Comparison of ENCODE assay signal across 38 cellular contexts in genomic region chr7:120834726-120835125, GRCh38. TPM values are rescaled to one million over a fixed set of nuclear protein-coding genes. Genes with fewer than 3 reads are reported as not detected.
"Had no signal": no experiment of that assay in that cellular context is flagged by ENCODE, and none has a peak within 500 bp of the region (broad histone marks: within the 10 kb centered on the region; RNA-seq: fewer than 3 reads in every experiment).

No MANE protein-coding gene starts in this region.

- H3K4me1 Mint-ChIP-seq: activated CD4-positive, alpha-beta memory T cell treated with anti-CD3 and anti-CD28 coated beads, Interleukin-2, amount 10 ng/mL, durations not matched to agents 7 days and 5 days; activated CD4-positive, alpha-beta T cell treated with anti-CD3 and anti-CD28 coated beads for 36 hours; activated CD4-positive, alpha-beta T cell treated with anti-CD3 and anti-CD28 coated beads, Interleukin-2, amount 10 ng/mL, durations not matched to agents 7 days and 5 days; activated CD8-positive, alpha-beta memory T cell treated with anti-CD3 and anti-CD28 coated beads, Interleukin-2, amount 10 ng/mL, durations not matched to agents 7 days and 5 days; activated naive CD4-positive, alpha-beta T cell treated with anti-CD3 and anti-CD28 coated beads, Interleukin-2, amount 10 ng/mL, durations not matched to agents 7 days and 5 days; activated naive CD4-positive, alpha-beta T cell treated with anti-CD3 and anti-CD28 coated beads, Interleukin-2, amount 50 U/mL, for 24 hours; activated naive CD8-positive, alpha-beta T cell treated with anti-CD3 and anti-CD28 coated beads, Interleukin-2, amount 10 ng/mL, durations not matched to agents 7 days and 5 days; activated naive CD8-positive, alpha-beta T cell treated with anti-CD3 and anti-CD28 coated beads, Interleukin-2, amount 50 U/mL, for 24 hours; central memory CD8-positive, alpha-beta T cell; T-helper 17 cell had no signal

- H3K9me3 ChIP-seq: ascending aorta had no signal

- H3K27ac ChIP-seq: ascending aorta, cardiac muscle cell, VCaP had no signal

- H3K4me3 Mint-ChIP-seq: activated CD4-positive, alpha-beta memory T cell treated with anti-CD3 and anti-CD28 coated beads, Interleukin-2, amount 10 ng/mL, durations not matched to agents 7 days and 5 days; activated CD4-positive, alpha-beta T cell treated with anti-CD3 and anti-CD28 coated beads for 36 hours; activated CD4-positive, alpha-beta T cell treated with anti-CD3 and anti-CD28 coated beads, Interleukin-2, amount 10 ng/mL, durations not matched to agents 7 days and 5 days; activated CD8-positive, alpha-beta memory T cell treated with anti-CD3 and anti-CD28 coated beads, Interleukin-2, amount 10 ng/mL, durations not matched to agents 7 days and 5 days; activated CD8-positive, alpha-beta T cell treated with anti-CD3 and anti-CD28 coated beads, Interleukin-2, amount 10 ng/mL, durations not matched to agents 7 days and 5 days; activated naive CD4-positive, alpha-beta T cell treated with anti-CD3 and anti-CD28 coated beads, Interleukin-2, amount 10 ng/mL, durations not matched to agents 7 days and 5 days; activated naive CD4-positive, alpha-beta T cell treated with anti-CD3 and anti-CD28 coated beads, Interleukin-2, amount 50 U/mL, for 24 hours; activated naive CD8-positive, alpha-beta T cell; activated naive CD8-positive, alpha-beta T cell treated with anti-CD3 and anti-CD28 coated beads, Interleukin-2, amount 10 ng/mL, durations not matched to agents 7 days and 5 days; activated naive CD8-positive, alpha-beta T cell treated with anti-CD3 and anti-CD28 coated beads, Interleukin-2, amount 50 U/mL, for 24 hours; activated T-cell treated with anti-CD3 and anti-CD28 coated beads, Interleukin-2, amount 50 U/mL, for 24 hours; brain; central memory CD8-positive, alpha-beta T cell; T-helper 17 cell; T-helper 2 cell treated with Interferon-gamma antibody and Interleukin-4, amounts not matched to agents 5 μg/mL and 100 μg/mL, for 36 hours had no signal

- FAIRE-seq: bronchial epithelial cell, TTC549 had no signal

- H3K36me3 ChIP-seq: cardiac muscle cell had no signal

- H3K9me3 Mint-ChIP-seq: activated CD4-positive, alpha-beta memory T cell treated with anti-CD3 and anti-CD28 coated beads, Interleukin-2, amount 10 ng/mL, durations not matched to agents 7 days and 5 days; activated CD4-positive, alpha-beta T cell treated with anti-CD3 and anti-CD28 coated beads, Interleukin-2, amount 10 ng/mL, durations not matched to agents 7 days and 5 days; activated naive CD4-positive, alpha-beta T cell treated with anti-CD3 and anti-CD28 coated beads, Interleukin-2, amount 10 ng/mL, durations not matched to agents 7 days and 5 days; activated naive CD4-positive, alpha-beta T cell treated with anti-CD3 and anti-CD28 coated beads, Interleukin-2, amount 50 U/mL, for 24 hours; activated naive CD8-positive, alpha-beta T cell treated with anti-CD3 and anti-CD28 coated beads, Interleukin-2, amount 10 ng/mL, durations not matched to agents 7 days and 5 days; activated naive CD8-positive, alpha-beta T cell treated with anti-CD3 and anti-CD28 coated beads, Interleukin-2, amount 50 U/mL, for 24 hours; activated T-cell treated with anti-CD3 and anti-CD28 coated beads, Interleukin-2, amount 50 U/mL, for 24 hours; activated T-helper 2 cell treated with anti-CD3 and anti-CD28 coated beads, Interferon-gamma antibody, Interleukin-2, Interleukin-4, amounts not matched to agents 10 μg/mL and 5 μg/mL and 100 μg/mL, durations not matched to agents 14 hours and 24 hours and 36 hours; central memory CD8-positive, alpha-beta T cell; T-helper 2 cell treated with Interferon-gamma antibody and Interleukin-4, amounts not matched to agents 5 μg/mL and 100 μg/mL, for 36 hours had no signal

- DNase-seq: activated CD4-positive, alpha-beta memory T cell treated with anti-CD3 and anti-CD28 coated beads, Interleukin-2, amount 10 ng/mL, durations not matched to agents 7 days and 5 days; activated CD4-positive, alpha-beta T cell treated with anti-CD3 and anti-CD28 coated beads for 1 hour; activated CD4-positive, alpha-beta T cell treated with anti-CD3 and anti-CD28 coated beads for 36 hours; activated CD4-positive, alpha-beta T cell treated with anti-CD3 and anti-CD28 coated beads for 48 hours; activated CD4-positive, alpha-beta T cell treated with anti-CD3 and anti-CD28 coated beads, Interleukin-2, amount 10 ng/mL, durations not matched to agents 7 days and 5 days; activated CD4-positive, alpha-beta T cell treated with anti-CD3 and anti-CD28 coated beads, Interleukin-2, amount 50 U/mL, for 48 hours; activated CD4-positive, CD25-positive, alpha-beta regulatory T cell; activated CD8-positive, alpha-beta memory T cell treated with anti-CD3 and anti-CD28 coated beads for 24 hours; activated CD8-positive, alpha-beta memory T cell treated with anti-CD3 and anti-CD28 coated beads, Interleukin-2, amount 10 ng/mL, durations not matched to agents 7 days and 5 days; activated CD8-positive, alpha-beta memory T cell treated with anti-CD3 and anti-CD28 coated beads, Interleukin-2, amount 50 U/mL, for 48 hours; activated CD8-positive, alpha-beta T cell treated with anti-CD3 and anti-CD28 coated beads, Interleukin-2, amount 10 ng/mL, durations not matched to agents 7 days and 5 days; activated effector memory CD4-positive, alpha-beta T cell treated with Interleukin-2 at 50 U/mL for 16 hours; activated gamma-delta T cell; activated naive CD4-positive, alpha-beta T cell treated with anti-CD3 and anti-CD28 coated beads, Interleukin-2, amount 10 ng/mL, durations not matched to agents 7 days and 5 days; activated naive CD4-positive, alpha-beta T cell treated with Interleukin-2 at 50 U/mL for 16 hours; activated naive CD8-positive, alpha-beta T cell treated with anti-CD3 and anti-CD28 coated beads, Interleukin-2, amount 10 ng/mL, durations not matched to agents 7 days and 5 days; activated naive CD8-positive, alpha-beta T cell treated with anti-CD3 and anti-CD28 coated beads, Interleukin-2, amount 50 U/mL, for 24 hours; activated T-cell treated with anti-CD3 and anti-CD28 coated beads, Interleukin-2, amount 50 U/mL, for 24 hours; activated T-cell treated with anti-CD3 and anti-CD28 coated beads, Interleukin-2, amount 50 U/mL, for 48 hours; amygdala; anterior cingulate cortex; caudate nucleus; cerebellar nuclear complex; T-helper 17 cell; T-helper 9 cell had no signal

- H3K36me3 Mint-ChIP-seq: activated CD8-positive, alpha-beta memory T cell treated with anti-CD3 and anti-CD28 coated beads, Interleukin-2, amount 10 ng/mL, durations not matched to agents 7 days and 5 days; activated naive CD4-positive, alpha-beta T cell treated with anti-CD3 and anti-CD28 coated beads, Interleukin-2, amount 10 ng/mL, durations not matched to agents 7 days and 5 days; activated naive CD4-positive, alpha-beta T cell treated with anti-CD3 and anti-CD28 coated beads, Interleukin-2, amount 50 U/mL, for 24 hours; activated naive CD8-positive, alpha-beta T cell; activated naive CD8-positive, alpha-beta T cell treated with anti-CD3 and anti-CD28 coated beads, Interleukin-2, amount 10 ng/mL, durations not matched to agents 7 days and 5 days had no signal

- H3K4me3 ChIP-seq: ascending aorta, cardiac muscle cell had no signal

- H3K27me3 Mint-ChIP-seq: activated naive CD4-positive, alpha-beta T cell treated with anti-CD3 and anti-CD28 coated beads, Interleukin-2, amount 10 ng/mL, durations not matched to agents 7 days and 5 days; brain had no signal

- ATAC-seq: activated CD4-positive, alpha-beta T cell treated with anti-CD3 and anti-CD28 coated beads for 36 hours; activated CD4-positive, CD25-positive, alpha-beta regulatory T cell treated with anti-CD3 and anti-CD28 coated beads, Interleukin-2, amount 50 U/mL, for 24 hours; activated CD8-positive, alpha-beta memory T cell treated with anti-CD3 and anti-CD28 coated beads, Interleukin-2, amount 10 ng/mL, durations not matched to agents 7 days and 5 days; activated CD8-positive, alpha-beta T cell treated with anti-CD3 and anti-CD28 coated beads, Interleukin-2, amount 10 ng/mL, durations not matched to agents 7 days and 5 days; activated naive CD8-positive, alpha-beta T cell treated with anti-CD3 and anti-CD28 coated beads, Interleukin-2, amount 50 U/mL, for 24 hours; T-helper 17 cell had no signal

- H3K27me3 ChIP-seq: ascending aorta, cardiac muscle cell had no signal

- H3K27ac Mint-ChIP-seq: activated CD4-positive, alpha-beta memory T cell treated with anti-CD3 and anti-CD28 coated beads, Interleukin-2, amount 10 ng/mL, durations not matched to agents 7 days and 5 days; activated CD4-positive, alpha-beta T cell treated with anti-CD3 and anti-CD28 coated beads for 36 hours; activated CD4-positive, alpha-beta T cell treated with anti-CD3 and anti-CD28 coated beads, Interleukin-2, amount 10 ng/mL, durations not matched to agents 7 days and 5 days; activated CD8-positive, alpha-beta memory T cell treated with anti-CD3 and anti-CD28 coated beads, Interleukin-2, amount 10 ng/mL, durations not matched to agents 7 days and 5 days; activated CD8-positive, alpha-beta T cell treated with anti-CD3 and anti-CD28 coated beads, Interleukin-2, amount 10 ng/mL, durations not matched to agents 7 days and 5 days; activated naive CD4-positive, alpha-beta T cell treated with anti-CD3 and anti-CD28 coated beads, Interleukin-2, amount 10 ng/mL, durations not matched to agents 7 days and 5 days; activated naive CD4-positive, alpha-beta T cell treated with anti-CD3 and anti-CD28 coated beads, Interleukin-2, amount 50 U/mL, for 24 hours; activated naive CD8-positive, alpha-beta T cell; activated naive CD8-positive, alpha-beta T cell treated with anti-CD3 and anti-CD28 coated beads, Interleukin-2, amount 10 ng/mL, durations not matched to agents 7 days and 5 days; activated naive CD8-positive, alpha-beta T cell treated with anti-CD3 and anti-CD28 coated beads, Interleukin-2, amount 50 U/mL, for 24 hours; activated T-cell treated with anti-CD3 and anti-CD28 coated beads, Interleukin-2, amount 50 U/mL, for 24 hours; activated T-helper 2 cell treated with anti-CD3 and anti-CD28 coated beads, Interferon-gamma antibody, Interleukin-2, Interleukin-4, amounts not matched to agents 10 μg/mL and 5 μg/mL and 100 μg/mL, durations not matched to agents 14 hours and 24 hours and 36 hours; brain; T-helper 17 cell; T-helper 2 cell treated with Interferon-gamma antibody and Interleukin-4, amounts not matched to agents 5 μg/mL and 100 μg/mL, for 36 hours had no signal

- H3K4me1 ChIP-seq: ascending aorta had no signal

RNA-seq across cellular contexts. Expression of gene TSPAN12, which starts 23.2 kb away (rescaled TPM):
- total RNA-seq: activated CD4-positive, alpha-beta memory T cell treated with anti-CD3 and anti-CD28 coated beads, Interleukin-2, amount 10 ng/mL, durations not matched to agents 7 days and 5 days; activated CD4-positive, alpha-beta T cell treated with anti-CD3 and anti-CD28 coated beads for 36 hours; activated CD4-positive, alpha-beta T cell treated with anti-CD3 and anti-CD28 coated beads, Interleukin-2, amount 10 ng/mL, durations not matched to agents 7 days and 5 days; activated CD8-positive, alpha-beta memory T cell treated with anti-CD3 and anti-CD28 coated beads, Interleukin-2, amount 10 ng/mL, durations not matched to agents 7 days and 5 days; activated CD8-positive, alpha-beta T cell treated with anti-CD3 and anti-CD28 coated beads, Interleukin-2, amount 10 ng/mL, durations not matched to agents 7 days and 5 days; activated naive CD8-positive, alpha-beta T cell treated with anti-CD3 and anti-CD28 coated beads, Interleukin-2, amount 10 ng/mL, durations not matched to agents 7 days and 5 days; activated T-helper 2 cell treated with anti-CD3 and anti-CD28 coated beads, Interferon-gamma antibody, Interleukin-2, Interleukin-4, amounts not matched to agents 10 μg/mL and 5 μg/mL and 100 μg/mL, durations not matched to agents 14 hours and 24 hours and 36 hours; T-helper 1 cell treated with Interleukin-12 subunit alpha and Interleukin-12 subunit beta and Interleukin-4 antibody, amounts not matched to agents 30 ng/mL and 1 ng/mL, for 36 hours; T-helper 17 cell had no signal
